In the genomic region with DNA sequence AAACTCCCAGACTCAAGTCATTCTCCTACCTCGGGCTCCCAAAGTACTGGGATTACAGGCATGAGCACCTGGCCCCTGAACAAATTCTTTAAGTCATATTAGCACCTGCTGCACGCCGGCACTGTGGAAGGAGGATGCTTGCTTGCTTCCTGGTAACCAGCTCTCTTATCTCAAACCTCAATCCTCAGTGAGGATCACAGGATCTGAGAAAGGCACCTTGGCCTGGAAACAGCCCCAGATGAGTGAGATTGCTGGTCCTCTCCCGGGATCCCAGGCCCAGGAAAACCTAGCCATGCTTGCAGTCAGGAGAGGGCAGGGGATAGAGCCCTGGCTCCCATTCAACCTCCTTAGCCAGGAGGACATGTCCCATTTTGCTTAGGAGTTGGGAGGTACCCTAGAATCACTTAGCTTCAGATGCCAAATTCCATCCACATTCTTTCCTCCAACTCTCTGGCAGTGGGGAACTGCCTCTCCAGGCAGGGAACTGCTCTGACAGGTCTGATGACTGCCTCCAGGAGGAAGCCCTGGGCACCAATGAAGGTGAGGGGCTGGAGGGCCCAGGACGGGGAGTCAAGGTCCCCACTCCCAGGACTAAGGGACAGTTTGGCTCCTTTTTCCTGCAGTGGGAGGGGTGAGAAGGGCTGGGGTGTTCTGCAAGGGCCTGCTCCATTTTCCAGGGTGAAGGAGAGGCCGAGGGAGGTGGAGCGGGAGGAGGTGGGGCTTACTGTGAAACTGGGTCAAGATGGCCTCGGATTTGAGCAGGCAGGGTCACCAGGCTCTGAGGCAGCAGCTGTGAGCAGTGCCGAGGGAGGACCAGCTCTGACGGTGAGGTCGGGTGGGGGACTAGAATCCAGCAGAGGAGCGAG, we compare ENCODE assay signal across 10 cellular contexts. TPM values are rescaled to one million over a fixed set of nuclear protein-coding genes. Genes with fewer than 3 reads are reported as not detected.
DNase-seq lines count a peak whose midpoint lies in the region; ATAC-seq and TF ChIP-seq lines count a peak whose summit lies in the region.
"Had no signal": no experiment of that assay in that cellular context is flagged by ENCODE, and none has a peak within 500 bp of the region (broad histone marks: within the 10 kb centered on the region; RNA-seq: fewer than 3 reads in every experiment).

No MANE protein-coding gene starts in this region.

- no peak overlapping the region for H2AFZ ChIP-seq in IMR-90 (replicated peaks; ENCODE audit: low read length, poor library complexity)

- H4K91ac ChIP-seq in IMR-90 (ENCODE audit: insufficient read depth, low read depth, low read length) = no peak overlapping the region

- H4K20me1 ChIP-seq in IMR-90 (ENCODE audit: insufficient read depth, low read length) = peaks cover 26% of the 10 kb centered on the region

- no peak overlapping the region for H4K5ac ChIP-seq in IMR-90 (ENCODE audit: low read depth, low read length)

- no peak overlapping the region for H2BK120ac ChIP-seq in IMR-90 (ENCODE audit: low read depth, low read length)

- CTCF ChIA-PET in IMR-90 (lab: Yijun Ruan, JAX) = interaction anchor here (0.6 kb wide), 1 partner anchor 505 kb away, joined by 3 read pairs; no protein-coding TSS in a partner anchor

- DNase-seq in IMR-90 (no peak), dorsolateral prefrontal cortex (peak in 6 of 10 donors; percentile 60 to 76 (median 72)), lower lobe of right lung (peak; percentile 76), spleen (no peak)
- DNase-seq in activated CD4-positive, alpha-beta T cell treated with anti-CD3 and anti-CD28 coated beads for 1 hour = no peak
- DNase-seq: activated CD8-positive, alpha-beta T cell treated with anti-CD3 and anti-CD28 coated beads for 36 hours; dermis blood vessel endothelial cell had no signal

- H2AK5ac ChIP-seq in IMR-90 (ENCODE audit: low read depth, low read length) = no peak overlapping the region

- no peak overlapping the region for H3K23ac ChIP-seq in IMR-90 (ENCODE audit: low read depth, low read length)

- TF ChIP-seq POLR2A in IMR-90 (IDR thresholded peaks at IDR 0.05; ENCODE audit: low read depth, low read length) (no peak), spleen (IDR thresholded peaks at IDR 0.05) (no peak)

- H3K14ac ChIP-seq in IMR-90 (replicated peaks; ENCODE audit: low read depth, low read length) = no peak overlapping the region

- H2BK15ac ChIP-seq in IMR-90 (ENCODE audit: low read depth, low read length) = no peak overlapping the region

- no peak overlapping the region for H3K4me3 ChIP-seq in IMR-90 (ENCODE audit: insufficient read depth, low read depth, low read length)
- peak overlapping the region in 24 of 59 donors; percentile 1 to 45 (median 26) for H3K4me3 ChIP-seq in dorsolateral prefrontal cortex
- H3K4me3 ChIP-seq in lower lobe of right lung = peak overlapping the region; percentile 21
- no peak overlapping the region for H3K4me3 ChIP-seq in spleen

- no peak overlapping the region for H3K4me2 ChIP-seq in IMR-90 (ENCODE audit: low read depth, low read length)

- peak; percentile 12; the same call in 1 of the 2 replicates for ATAC-seq in IMR-90 (ENCODE audit: low read depth)
- ATAC-seq in lower lobe of right lung = peak; percentile 81 to 83
- no peak for ATAC-seq in GM21717 (IDR thresholded peaks at IDR 0.05; ENCODE audit: unreplicated experiment)
- ATAC-seq in GM21737 (IDR thresholded peaks at IDR 0.05; ENCODE audit: unreplicated experiment) = no peak
- ATAC-seq in GM18868 (IDR thresholded peaks at IDR 0.05; ENCODE audit: unreplicated experiment) = no peak
- ATAC-seq: activated CD8-positive, alpha-beta T cell treated with anti-CD3 and anti-CD28 coated beads for 36 hours had no signal

- no peak overlapping the region for H3K27ac ChIP-seq in IMR-90 (ENCODE audit: insufficient read depth, low read length)
- H3K27ac ChIP-seq in dorsolateral prefrontal cortex = peak overlapping the region; percentile 71 to 99 (median 98)
- peak overlapping the region; percentile 87 for H3K27ac ChIP-seq in lower lobe of right lung
- H3K27ac ChIP-seq in spleen = peak overlapping the region in 7 of 8 donors; percentile 53 to 74 (median 68)

- H2BK5ac ChIP-seq in IMR-90 (ENCODE audit: low read depth, low read length, poor library complexity, severe bottlenecking) = no peak overlapping the region

- H3K36me3 ChIP-seq in IMR-90 (ENCODE audit: control insufficient read depth, insufficient read depth, low read length) (peaks cover 32% of the 10 kb centered on the region), lower lobe of right lung (peaks cover 47% of the 10 kb centered on the region), spleen (peaks cover 5 to 58% (median 53%) of the 10 kb centered on the region in 6 donors)

- peaks cover 3 to 9% of the 10 kb centered on the region in 2 experiments; a peak in 2 of 4 replicates for H3K79me1 ChIP-seq in IMR-90 (ENCODE audit: low read depth in 1 of 2, low read length in 2 of 2)

- no peak for TF ChIP-seq RAD21 in IMR-90 (IDR thresholded peaks at IDR 0.05; ENCODE audit: low read length)

- dilution Hi-C loops in IMR-90 (cut with HindIII; ENCODE audit: low sequenced_read_pairs, unreplicated experiment) = no loop called here

- TF ChIP-seq CTCF in IMR-90 (conservative IDR thresholded peaks at IDR 0.05; ENCODE audit: low read depth, low read length) = no peak
- no peak for TF ChIP-seq CTCF in dorsolateral prefrontal cortex (IDR thresholded peaks at IDR 0.05 in 54 of 56, conservative IDR thresholded peaks at IDR 0.05 in 2 of 56; ENCODE audit: low read depth in 1 of 56, partially characterized antibody in 56 of 56)
- no peak for TF ChIP-seq CTCF in lower lobe of right lung (IDR thresholded peaks at IDR 0.05)
- TF ChIP-seq CTCF in spleen (IDR thresholded peaks at IDR 0.05 in 8 of 11, conservative IDR thresholded peaks at IDR 0.05 in 3 of 11) = no peak

- in situ Hi-C loops in IMR-90 (cut with MboI; ENCODE audit: low sequenced_read_pairs) = loop anchor here (25.0 kb wide), 1 partner anchor 595 kb away; the partner anchor contains the start of gene NAV1

- no peak overlapping the region for H4K8ac ChIP-seq in IMR-90 (ENCODE audit: low read depth in 2 of 2, low read length in 2 of 2)

- no peaks in the 10 kb centered on the region for H3K27me3 ChIP-seq in IMR-90 (ENCODE audit: control insufficient read depth, insufficient read depth, low read length)
- H3K27me3 ChIP-seq in dorsolateral prefrontal cortex = no peaks in the 10 kb centered on the region
- no peaks in the 10 kb centered on the region for H3K27me3 ChIP-seq in lower lobe of right lung (ENCODE audit: low read depth)
- H3K27me3 ChIP-seq in spleen (replicated peaks in 1 of 7) = no peaks in the 10 kb centered on the region

- H2BK20ac ChIP-seq in IMR-90 (ENCODE audit: low read depth, low read length) = no peak overlapping the region

- H3K9me1 ChIP-seq in IMR-90 (ENCODE audit: insufficient read depth, low read length) = no peaks in the 10 kb centered on the region

- H3K18ac ChIP-seq in IMR-90 (ENCODE audit: low read depth, low read length) = no peak overlapping the region

- no TSS peak for BruUV-seq in IMR-90 (replicated peaks; lab: Mats Ljungman, UMichigan)

- H3K9me3 ChIP-seq in IMR-90 (ENCODE audit: control insufficient read depth, insufficient read depth, low read length) (no peaks in the 10 kb centered on the region), lower lobe of right lung (no peaks in the 10 kb centered on the region), spleen (no peaks in the 10 kb centered on the region)

- H3K4me1 ChIP-seq in IMR-90 (ENCODE audit: control insufficient read depth, insufficient read depth, low read length) = 0 out of 2 replicates have a peak, but pooled peaks cover 1% of the 10 kb centered on the region
- peaks cover 39% of the 10 kb centered on the region for H3K4me1 ChIP-seq in lower lobe of right lung
- H3K4me1 ChIP-seq in spleen = peaks cover 0 to 64% (median 24%) of the 10 kb centered on the region in 6 donors

- H3K56ac ChIP-seq in IMR-90 (ENCODE audit: extremely low read depth, insufficient read depth, low read length) = no peak overlapping the region

- POLR2A ChIA-PET in IMR-90 (lab: Charles Lee; ENCODE audit: unreplicated experiment) = no interaction called here

- 100% methylated on average over 2 of the region's 12 CpGs; no CpG with 5 or more reads in 1 of the 2 experiments for WGBS in IMR-90 (ENCODE audit: extremely low coverage in 2 of 2, insufficient read length in 1 of 2), 2 experiments
- 73 to 86% (median 80%) methylated on average over 12 of the region's 12 CpGs for WGBS in spleen, 5 donors

- H3K9ac ChIP-seq in IMR-90 (ENCODE audit: low read depth, low read length) = no peak overlapping the region

- intact Hi-C loops in IMR-90 (cut with micrococcal nuclease) = no loop called here
- intact Hi-C loops in dorsolateral prefrontal cortex (cut with DNase I) = loop anchor here (2.0 to 5.0 kb wide), 2 partner anchors 47 to 245 kb away; partner anchors contain the start of gene SHISA4 (in 1 of the 2)
- intact Hi-C loops in lower lobe of right lung (cut with DNase I) = no loop called here
- intact Hi-C loops in spleen (cut with DNase I; ENCODE audit: low total_unique reads) = no loop called here

- H2AK9ac ChIP-seq in IMR-90 (replicated peaks; ENCODE audit: low read depth, low read length, poor library complexity) = peak overlapping the region; percentile 16

- H3K4ac ChIP-seq in IMR-90 (ENCODE audit: low read depth, low read length) = no peak overlapping the region

RNA-seq across cellular contexts. Expression of gene GPR37L1, which starts 9.5 kb away (rescaled TPM):
- not detected in 2 replicates for total RNA-seq in IMR-90 (2012; rRNA removed)
- polyA plus RNA-seq in IMR-90 (2012; rRNA removed) = 0.02 TPM in 1 of 2 replicates, not detected in the other
- not detected in 2 replicates for polyA plus RNA-seq in IMR-90 (2012; cell fraction: cytosol; rRNA removed)
- not detected in 2 replicates for polyA plus RNA-seq in IMR-90 (2012; cell fraction: nucleus; rRNA removed; ENCODE audit: low replicate concordance)
- total RNA-seq in dorsolateral prefrontal cortex = 100 to 1,000 TPM in 3 of 120 experiments, 10 to 100 TPM in 117; 26.2 to 167 (median 58.0) TPM
- 0.06 TPM for total RNA-seq in lower lobe of right lung
- total RNA-seq in spleen = not detected
- under 1 TPM in 1 of 3 donors, not detected in 2; 0.16 TPM for polyA plus RNA-seq in spleen
- total RNA-seq: activated CD8-positive, alpha-beta T cell treated with anti-CD3 and anti-CD28 coated beads for 36 hours; dermis blood vessel endothelial cell had no signal

RNA-seq across cellular contexts. Expression of gene ARL8A, which starts 12.3 kb away (rescaled TPM):
- total RNA-seq in IMR-90 (2012; rRNA removed) = 18.1 and 19.7 TPM in 2 replicates
- 30.7 and 38.6 TPM in 2 replicates for polyA plus RNA-seq in IMR-90 (2012; rRNA removed)
- polyA plus RNA-seq in IMR-90 (2012; cell fraction: cytosol; rRNA removed) = 17.7 and 30.7 TPM in 2 replicates
- polyA plus RNA-seq in IMR-90 (2012; cell fraction: nucleus; rRNA removed; ENCODE audit: low replicate concordance) = 37.8 and 46.1 TPM in 2 replicates
- total RNA-seq in dorsolateral prefrontal cortex = 100 to 1,000 TPM in 119 of 120 experiments, 10 to 100 TPM in 1; 88.0 to 248 (median 166) TPM
- total RNA-seq in lower lobe of right lung = 98.0 TPM
- 100 to 1,000 TPM in 2 of 7 donors, 10 to 100 TPM in 5; 36.2 to 104 (median 78.0) TPM for total RNA-seq in spleen
- polyA plus RNA-seq in spleen = 10 to 100 TPM; 16.2 to 31.4 (median 18.4) TPM

RNA-seq across cellular contexts. Expression of gene PTPN7, which starts 28.2 kb away (rescaled TPM):
- total RNA-seq in IMR-90 (2012; rRNA removed) = not detected in 2 replicates
- 0.05 TPM in 1 of 2 replicates, not detected in the other for polyA plus RNA-seq in IMR-90 (2012; rRNA removed)
- polyA plus RNA-seq in IMR-90 (2012; cell fraction: cytosol; rRNA removed) = not detected in 2 replicates
- not detected in 2 replicates for polyA plus RNA-seq in IMR-90 (2012; cell fraction: nucleus; rRNA removed; ENCODE audit: low replicate concordance)
- total RNA-seq in dorsolateral prefrontal cortex = 1 to 10 TPM in 52 of 120 experiments, under 1 TPM in 48, not detected in 20; 0.16 to 4.1 (median 1.0) TPM
- total RNA-seq in lower lobe of right lung = 8.5 TPM
- total RNA-seq in spleen = 10 to 100 TPM; 33.1 to 49.0 (median 42.3) TPM
- 10 to 100 TPM; 27.8 to 34.2 (median 34.0) TPM for polyA plus RNA-seq in spleen

Comparison
In these comparisons a context has a peak if more than half of its experiments do, and no peak if none do; other contexts are left out.
1. ATAC-seq: peak in IMR-90 (single experiment) and lower lobe of right lung (2 of 2); none in GM21717 (single experiment), GM21737 (single experiment) and GM18868 (single experiment).
2. DNase-seq: peak in dorsolateral prefrontal cortex (6 of 10) and lower lobe of right lung (single experiment); none in IMR-90 (single experiment), spleen (single experiment) and activated CD4-positive, alpha-beta T cell treated with anti-CD3 and anti-CD28 coated beads for 1 hour (single experiment).
3. RNA of gene GPR37L1, which starts 9.5 kb away (total RNA-seq): 26.2 to 167 TPM in dorsolateral prefrontal cortex; 0.06 TPM in lower lobe of right lung (single experiment), not detected in IMR-90 and not detected in spleen; every median in the first group is over 10 times any median in the second.
4. intact Hi-C loops: an anchor here in dorsolateral prefrontal cortex (2.0 to 5.0 kb wide); none called in IMR-90, lower lobe of right lung and spleen.